In genomic region chr18:48914581-48915251, GRCh38 we compare ENCODE assay signal across 1 cellular context.
TF ChIP-seq lines count a peak whose summit lies in the region.

No MANE protein-coding gene starts in this region.

TF ChIP-seq in IMR-90, 13 proteins besides CTCF, POLR2A, EP300 and RAD21:
- TF ChIP-seq FOS (IDR thresholded peaks at IDR 0.05; ENCODE audit: low read depth, low read length) = no peak
- peak; percentile 61 for TF ChIP-seq MAFK (IDR thresholded peaks at IDR 0.05; ENCODE audit: low read depth, low read length)
- TF ChIP-seq MXI1 (IDR thresholded peaks at IDR 0.05; ENCODE audit: borderline replicate concordance, low read depth, low read length) = no peak
